ENCODE assay signal across 8 cellular contexts in genomic region chr3:101574388-101575156, GRCh38. TPM values are rescaled to one million over a fixed set of nuclear protein-coding genes. Genes with fewer than 3 reads are reported as not detected.
A peak's percentile ranks its signal among the peaks of the same experiment; 100 is the strongest.
DNase-seq lines count a peak whose midpoint lies in the region; ATAC-seq lines count a peak whose summit lies in the region.

No MANE protein-coding gene starts in this region.

- peaks cover 23% of the 10 kb centered on the region for H3K36me3 ChIP-seq in HUES6 (ENCODE audit: control insufficient read depth, insufficient read depth, low read length)

- DNase-seq in NCI-H2227 (lab: John Stamatoyannopoulos, UW; ENCODE audit: unreplicated experiment) (peak; percentile 54), NCI-H2227 treated with DMSO at 0.1 percent for 48 hours (lab: John Stamatoyannopoulos, UW) (no peak), SK-MEL-5 (ENCODE audit: low read depth, low spot score) (peak; percentile 42), kidney glomerular epithelial cell (lab: John Stamatoyannopoulos, UW) (peak; percentile 47)
- DNase-seq in central memory CD4-positive, alpha-beta T cell: peak; percentile 66
- DNase-seq in stimulated activated CD4-positive, alpha-beta T cell treated with anti-CD3 and anti-CD28 coated beads, Interleukin-2, amount 100 ng/mL, for 4 hours (ENCODE audit: low read depth): peak; percentile 18

- peak overlapping the region; percentile 92 for H3K27ac ChIP-seq in HUES6 (ENCODE audit: low read depth, low read length)

- peaks cover 7% of the 10 kb centered on the region for H3K4me1 ChIP-seq in HUES6 (ENCODE audit: control insufficient read depth, insufficient read depth, low read length)

- no peaks in the 10 kb centered on the region for H3K9me3 ChIP-seq in HUES6 (ENCODE audit: control insufficient read depth, insufficient read depth, low read depth, low read length)

- H3K27me3 ChIP-seq in HUES6 (ENCODE audit: control insufficient read depth, insufficient read depth, low read length): no peaks in the 10 kb centered on the region

- in situ Hi-C loops in SK-MEL-5 (cut with HindIII; ENCODE audit: low pct_unique_long_range_greater_than_20kb, low sequenced_read_pairs): no loop called here

- H3K4me3 ChIP-seq in HUES6 (ENCODE audit: low read depth, low read length): peak overlapping the region; percentile 92

- H3K9ac ChIP-seq in HUES6 (ENCODE audit: low read length): peak overlapping the region; percentile 93

- ATAC-seq in GM21717 (IDR thresholded peaks at IDR 0.05; ENCODE audit: unreplicated experiment): peak; percentile 41

RNA-seq across cellular contexts. Expression of gene PCNP, which starts 0.6 kb away (rescaled TPM):
- 69.9 and 74.2 TPM in 2 replicates for total RNA-seq in SK-MEL-5 (2014; rRNA removed; shearing (Covaris generic))
- 85.6 and 85.8 TPM in 2 replicates for polyA plus RNA-seq in SK-MEL-5 (2015; cell fraction: cytosol; rRNA removed)
- 106 and 120 TPM in 2 replicates for polyA plus RNA-seq in SK-MEL-5 (2015; cell fraction: nucleus; rRNA removed)

RNA-seq across cellular contexts. Expression of gene TRMT10C, which starts 12.9 kb away (rescaled TPM):
- 70.4 and 77.5 TPM in 2 replicates for total RNA-seq in SK-MEL-5 (2014; rRNA removed; shearing (Covaris generic))
- 36.1 and 42.6 TPM in 2 replicates for polyA plus RNA-seq in SK-MEL-5 (2015; cell fraction: cytosol; rRNA removed)
- 18.8 and 31.0 TPM in 2 replicates for polyA plus RNA-seq in SK-MEL-5 (2015; cell fraction: nucleus; rRNA removed)
